ENCODE assay signal across 8 cellular contexts in the genomic region with DNA sequence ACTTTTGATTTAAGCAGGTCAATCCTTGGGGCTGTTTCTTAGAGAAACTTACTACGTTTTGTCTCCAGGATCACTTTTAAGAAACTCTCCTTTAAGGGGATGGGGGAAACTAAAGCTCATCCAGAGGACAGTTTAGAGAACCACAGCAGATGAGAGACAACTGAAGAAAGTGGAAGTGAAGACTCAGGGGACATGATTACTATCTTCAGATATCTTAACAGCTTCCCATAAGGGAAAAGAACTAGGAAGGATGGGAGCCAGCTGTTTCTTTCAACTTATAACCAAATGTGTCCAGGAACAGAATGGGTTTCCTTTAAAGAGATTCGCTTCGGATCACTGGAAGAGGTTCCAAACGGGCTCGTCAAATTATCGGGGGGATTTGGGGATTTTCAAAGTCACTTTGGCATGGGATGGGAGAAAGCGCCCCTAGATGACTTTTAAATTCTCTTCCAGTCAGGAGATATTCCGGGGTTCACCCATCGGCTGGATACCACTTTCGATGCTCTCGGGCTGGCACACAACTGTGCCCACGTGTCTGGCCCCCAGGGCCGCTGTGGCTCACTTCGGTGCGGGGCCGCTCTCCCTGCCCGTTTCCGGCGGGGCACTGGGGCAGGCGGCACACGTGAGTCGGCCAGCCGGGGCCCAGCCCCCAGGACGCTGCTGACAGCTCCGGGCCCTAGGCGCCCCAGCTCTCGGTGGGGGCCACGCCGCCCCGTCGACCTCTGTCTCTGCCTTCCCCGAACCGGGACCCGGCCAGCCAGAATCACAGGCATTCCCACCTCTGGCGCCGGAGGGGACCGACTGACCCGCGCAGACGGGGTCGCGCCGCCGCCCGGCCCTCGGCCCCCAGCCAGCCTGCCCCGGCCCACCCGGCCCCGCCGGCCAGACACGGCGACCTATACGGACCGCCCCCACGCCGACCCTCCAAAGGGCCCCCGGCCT. TPM values are rescaled to one million over a fixed set of nuclear protein-coding genes. Genes with fewer than 3 reads are reported as not detected.
A peak's percentile ranks its signal among the peaks of the same experiment; 100 is the strongest.
DNase-seq lines count a peak whose midpoint lies in the region; ATAC-seq and TF ChIP-seq lines count a peak whose summit lies in the region.

No MANE protein-coding gene starts in this region.

- peak overlapping the region; percentile 78 to 86 (median 82) for H3K4me3 ChIP-seq in BLaER1 treated with 17β-estradiol and CSF1 and Interleukin-3, amounts not matched to agents 10 nM and 100 nM
- H3K4me3 ChIP-seq in heart right ventricle: peak overlapping the region; percentile 73 to 94 (median 88)

- H3K36me3 ChIP-seq in BLaER1 treated with 17β-estradiol and CSF1 and Interleukin-3, amounts not matched to agents 10 nM and 100 nM: peaks cover 0 to 19% (median 1%) of the 10 kb centered on the region in 11 experiments; a peak in 7 of 22 replicates
- no peaks in the 10 kb centered on the region for H3K36me3 ChIP-seq in heart right ventricle

- peaks cover 0 to 49% (median 15%) of the 10 kb centered on the region in 11 experiments; a peak in 14 of 22 replicates for H4K20me1 ChIP-seq in BLaER1 treated with 17β-estradiol and CSF1 and Interleukin-3, amounts not matched to agents 10 nM and 100 nM

- H3K4me1 Mint-ChIP-seq in activated naive CD8-positive, alpha-beta T cell treated with anti-CD3 and anti-CD28 coated beads for 36 hours: peaks cover 16% of the 10 kb centered on the region

- peak overlapping the region; percentile 74 to 94 (median 89) for H3K4me2 ChIP-seq in BLaER1 treated with 17β-estradiol and CSF1 and Interleukin-3, amounts not matched to agents 10 nM and 100 nM

- no peaks in the 10 kb centered on the region for H3K9me3 Mint-ChIP-seq in activated naive CD8-positive, alpha-beta T cell treated with anti-CD3 and anti-CD28 coated beads for 36 hours

- DNase-seq in GM19238 (ENCODE audit: insufficient read length, low spot score) (peak; percentile 72), SK-MEL-5 (ENCODE audit: low read depth, low spot score) (peak; percentile 43), heart right ventricle (peak; percentile 29 to 64), posterior vena cava (ENCODE audit: low spot score) (peak; percentile 83), cerebellar nuclear complex (lab: John Stamatoyannopoulos, UW) (no peak)
- DNase-seq in activated naive CD8-positive, alpha-beta T cell treated with anti-CD3 and anti-CD28 coated beads for 36 hours: peak; percentile 67

- no peak for TF ChIP-seq CTCF in heart right ventricle (IDR thresholded peaks at IDR 0.05)

- H3K36me3 Mint-ChIP-seq in activated naive CD8-positive, alpha-beta T cell treated with anti-CD3 and anti-CD28 coated beads for 36 hours: peaks cover 2% of the 10 kb centered on the region

- H3K4me1 ChIP-seq in BLaER1 treated with 17β-estradiol and CSF1 and Interleukin-3, amounts not matched to agents 10 nM and 100 nM: peaks cover 57 to 88% (median 71%) of the 10 kb centered on the region in 10 experiments
- H3K4me1 ChIP-seq in heart right ventricle: peaks cover 0 to 58% (median 48%) of the 10 kb centered on the region in 9 donors

- peak overlapping the region; percentile 84 for H3K4me3 Mint-ChIP-seq in activated naive CD8-positive, alpha-beta T cell treated with anti-CD3 and anti-CD28 coated beads for 36 hours

- no peaks in the 10 kb centered on the region for H3K9me3 ChIP-seq in BLaER1 treated with 17β-estradiol and CSF1 and Interleukin-3, amounts not matched to agents 10 nM and 100 nM (replicated peaks in 1 of 11)
- H3K9me3 ChIP-seq in heart right ventricle: no peaks in the 10 kb centered on the region

- peak overlapping the region; percentile 82 for H3K27ac Mint-ChIP-seq in activated naive CD8-positive, alpha-beta T cell treated with anti-CD3 and anti-CD28 coated beads for 36 hours

- WGBS in heart right ventricle, 2 donors: 3 to 5% methylated on average over 34 to 57 of the region's 57 CpGs

- peak overlapping the region; percentile 93 to 97 (median 95) for H3K9ac ChIP-seq in BLaER1 treated with 17β-estradiol and CSF1 and Interleukin-3, amounts not matched to agents 10 nM and 100 nM

- intact Hi-C loops in heart right ventricle (cut with DNase I) (no loop called here), posterior vena cava (cut with DNase I) (no loop called here)

- H3K27me3 ChIP-seq in BLaER1 treated with 17β-estradiol and CSF1 and Interleukin-3, amounts not matched to agents 10 nM and 100 nM: no peaks in the 10 kb centered on the region
- no peaks in the 10 kb centered on the region for H3K27me3 ChIP-seq in heart right ventricle

- in situ Hi-C loops in SK-MEL-5 (cut with HindIII; ENCODE audit: low pct_unique_long_range_greater_than_20kb, low sequenced_read_pairs): no loop called here

- H3K27me3 Mint-ChIP-seq in activated naive CD8-positive, alpha-beta T cell treated with anti-CD3 and anti-CD28 coated beads for 36 hours: peaks cover 13% of the 10 kb centered on the region

- ATAC-seq in HG03439 (IDR thresholded peaks at IDR 0.05; ENCODE audit: unreplicated experiment): peak; percentile 50
- ATAC-seq in heart right ventricle: peak; percentile 64 to 84 (median 79)

- H3K27ac ChIP-seq in BLaER1 treated with 17β-estradiol and CSF1 and Interleukin-3, amounts not matched to agents 10 nM and 100 nM: peak overlapping the region; percentile 91 to 98 (median 96)
- peak overlapping the region; percentile 88 to 99 (median 96) for H3K27ac ChIP-seq in heart right ventricle

RNA-seq across cellular contexts. Expression of gene SCMH1, which starts 1.0 kb away (rescaled TPM):
- total RNA-seq in SK-MEL-5 (2014; rRNA removed; shearing (Covaris generic)): 16.8 and 17.0 TPM in 2 replicates
- polyA plus RNA-seq in SK-MEL-5 (2015; cell fraction: cytosol; rRNA removed): 18.6 and 26.6 TPM in 2 replicates
- 56.5 and 63.6 TPM in 2 replicates for polyA plus RNA-seq in SK-MEL-5 (2015; cell fraction: nucleus; rRNA removed)
- total RNA-seq in activated naive CD8-positive, alpha-beta T cell treated with anti-CD3 and anti-CD28 coated beads for 36 hours: 10 to 100 TPM; 26.3 to 27.8 TPM
- 10 to 100 TPM; 34.4 to 53.5 (median 46.1) TPM for total RNA-seq in heart right ventricle
- polyA plus RNA-seq in heart right ventricle: 10 to 100 TPM; 29.6 to 34.3 TPM
- total RNA-seq in posterior vena cava: 10 to 100 TPM; 37.6 to 41.3 TPM

Comparison
In these comparisons a context has a peak if more than half of its experiments do, and no peak if none do; other contexts are left out.
1. DNase-seq: peak in GM19238 (single experiment), SK-MEL-5 (single experiment), activated naive CD8-positive, alpha-beta T cell treated with anti-CD3 and anti-CD28 coated beads for 36 hours (single experiment), heart right ventricle (2 of 2) and posterior vena cava (single experiment); none in cerebellar nuclear complex (0 of 2).